ENCODE assay signal across 1 cellular context in the genomic region with DNA sequence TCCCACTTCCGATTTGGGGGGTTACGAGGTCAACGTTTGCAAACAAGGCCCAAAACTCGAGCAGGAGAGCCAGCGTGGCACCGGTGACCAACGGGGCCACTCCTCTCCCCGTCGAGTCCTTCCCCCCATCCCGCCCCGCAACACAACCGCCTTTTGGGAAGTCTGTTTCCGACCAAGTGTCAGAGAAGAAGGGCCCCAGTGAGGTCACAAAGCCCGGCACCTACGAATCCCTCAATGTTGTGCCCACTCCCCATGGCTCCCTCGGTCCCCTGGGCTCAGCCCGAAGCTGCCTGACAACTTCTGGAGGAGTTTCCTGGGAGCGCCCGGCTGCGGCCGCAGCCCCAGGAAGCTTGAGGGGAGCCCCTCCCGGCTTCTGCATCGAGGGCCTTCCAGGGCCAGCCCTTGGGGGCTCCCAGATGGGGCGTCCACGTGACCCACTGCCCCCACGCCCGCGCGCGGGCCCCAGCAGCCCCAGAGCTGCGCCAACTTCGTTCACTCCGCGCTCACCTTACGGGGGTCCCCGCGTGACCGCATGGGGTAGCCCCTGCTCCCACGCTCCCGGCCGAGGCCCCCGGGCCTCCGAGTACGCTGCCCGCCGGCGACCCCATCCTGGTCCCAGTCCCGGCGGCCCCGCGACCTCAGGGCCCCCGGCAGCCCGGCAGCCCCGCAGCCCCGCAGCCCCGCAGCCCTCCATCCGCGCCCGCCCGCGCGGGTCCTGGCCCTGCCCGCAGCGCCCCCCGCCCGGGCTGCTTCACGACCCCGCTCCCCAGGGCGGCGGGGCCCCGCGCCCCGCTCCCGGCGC.
TF ChIP-seq lines count a peak whose summit lies in the region.

No MANE protein-coding gene starts in this region.

TF ChIP-seq in HepG2, 621 proteins besides CTCF, POLR2A, EP300 and RAD21 (continued from another document and continues in another):
- TF ChIP-seq, protein P1, sequence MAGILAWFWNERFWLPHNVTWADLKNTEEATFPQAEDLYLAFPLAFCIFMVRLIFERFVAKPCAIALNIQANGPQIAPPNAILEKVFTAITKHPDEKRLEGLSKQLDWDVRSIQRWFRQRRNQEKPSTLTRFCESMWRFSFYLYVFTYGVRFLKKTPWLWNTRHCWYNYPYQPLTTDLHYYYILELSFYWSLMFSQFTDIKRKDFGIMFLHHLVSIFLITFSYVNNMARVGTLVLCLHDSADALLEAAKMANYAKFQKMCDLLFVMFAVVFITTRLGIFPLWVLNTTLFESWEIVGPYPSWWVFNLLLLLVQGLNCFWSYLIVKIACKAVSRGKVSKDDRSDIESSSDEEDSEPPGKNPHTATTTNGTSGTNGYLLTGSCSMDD (CRISPR knock-in tag; IDR thresholded peaks at IDR 0.05): no peak
- TF ChIP-seq NFATC3 (CRISPR knock-in tag; IDR thresholded peaks at IDR 0.05): no peak
- no peak for TF ChIP-seq GLI4 (CRISPR knock-in tag; IDR thresholded peaks at IDR 0.05; ENCODE audit: borderline replicate concordance)
- TF ChIP-seq, protein P2, sequence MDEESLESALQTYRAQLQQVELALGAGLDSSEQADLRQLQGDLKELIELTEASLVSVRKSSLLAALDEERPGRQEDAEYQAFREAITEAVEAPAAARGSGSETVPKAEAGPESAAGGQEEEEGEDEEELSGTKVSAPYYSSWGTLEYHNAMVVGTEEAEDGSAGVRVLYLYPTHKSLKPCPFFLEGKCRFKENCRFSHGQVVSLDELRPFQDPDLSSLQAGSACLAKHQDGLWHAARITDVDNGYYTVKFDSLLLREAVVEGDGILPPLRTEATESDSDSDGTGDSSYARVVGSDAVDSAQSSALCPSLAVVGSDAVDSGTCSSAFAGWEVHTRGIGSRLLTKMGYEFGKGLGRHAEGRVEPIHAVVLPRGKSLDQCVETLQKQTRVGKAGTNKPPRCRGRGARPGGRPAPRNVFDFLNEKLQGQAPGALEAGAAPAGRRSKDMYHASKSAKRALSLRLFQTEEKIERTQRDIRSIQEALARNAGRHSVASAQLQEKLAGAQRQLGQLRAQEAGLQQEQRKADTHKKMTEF (CRISPR knock-in tag; IDR thresholded peaks at IDR 0.05): 0 out of 2 replicates have a peak, but pooled peaks have one; percentile 12
- TF ChIP-seq SAP130 (CRISPR knock-in tag; IDR thresholded peaks at IDR 0.05; ENCODE audit: low read depth): peak; percentile 26; the same call in 1 of the 2 replicates
- no peak for TF ChIP-seq ZFP82 (CRISPR knock-in tag; IDR thresholded peaks at IDR 0.05; ENCODE audit: borderline replicate concordance)
- 0 out of 2 replicates have a peak, but pooled peaks have one; percentile 1 for TF ChIP-seq RXRB (CRISPR knock-in tag; IDR thresholded peaks at IDR 0.05; ENCODE audit: borderline replicate concordance)
- TF ChIP-seq, protein P3, sequence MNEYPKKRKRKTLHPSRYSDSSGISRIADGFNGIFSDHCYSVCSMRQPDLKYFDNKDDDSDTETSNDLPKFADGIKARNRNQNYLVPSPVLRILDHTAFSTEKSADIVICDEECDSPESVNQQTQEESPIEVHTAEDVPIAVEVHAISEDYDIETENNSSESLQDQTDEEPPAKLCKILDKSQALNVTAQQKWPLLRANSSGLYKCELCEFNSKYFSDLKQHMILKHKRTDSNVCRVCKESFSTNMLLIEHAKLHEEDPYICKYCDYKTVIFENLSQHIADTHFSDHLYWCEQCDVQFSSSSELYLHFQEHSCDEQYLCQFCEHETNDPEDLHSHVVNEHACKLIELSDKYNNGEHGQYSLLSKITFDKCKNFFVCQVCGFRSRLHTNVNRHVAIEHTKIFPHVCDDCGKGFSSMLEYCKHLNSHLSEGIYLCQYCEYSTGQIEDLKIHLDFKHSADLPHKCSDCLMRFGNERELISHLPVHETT (CRISPR knock-in tag; conservative IDR thresholded peaks at IDR 0.05): no peak
- 0 out of 2 replicates have a peak, but pooled peaks have one; percentile 5 for TF ChIP-seq ZNF891 (CRISPR knock-in tag; IDR thresholded peaks at IDR 0.05)
- TF ChIP-seq ZNF124 (CRISPR knock-in tag; IDR thresholded peaks at IDR 0.05): no peak; the same call in 1 of the 2 replicates
- peak; percentile 12 for TF ChIP-seq XRCC5 (optimal IDR thresholded peaks at IDR 0.05; ENCODE audit: low read length)
- no peak for TF ChIP-seq TRIM24 (CRISPR knock-in tag; IDR thresholded peaks at IDR 0.05)
- TF ChIP-seq THAP11 (CRISPR knock-in tag; IDR thresholded peaks at IDR 0.05): no peak
- no peak for TF ChIP-seq ZFP41 (CRISPR knock-in tag; IDR thresholded peaks at IDR 0.05; ENCODE audit: borderline replicate concordance)
- TF ChIP-seq, protein P4, sequence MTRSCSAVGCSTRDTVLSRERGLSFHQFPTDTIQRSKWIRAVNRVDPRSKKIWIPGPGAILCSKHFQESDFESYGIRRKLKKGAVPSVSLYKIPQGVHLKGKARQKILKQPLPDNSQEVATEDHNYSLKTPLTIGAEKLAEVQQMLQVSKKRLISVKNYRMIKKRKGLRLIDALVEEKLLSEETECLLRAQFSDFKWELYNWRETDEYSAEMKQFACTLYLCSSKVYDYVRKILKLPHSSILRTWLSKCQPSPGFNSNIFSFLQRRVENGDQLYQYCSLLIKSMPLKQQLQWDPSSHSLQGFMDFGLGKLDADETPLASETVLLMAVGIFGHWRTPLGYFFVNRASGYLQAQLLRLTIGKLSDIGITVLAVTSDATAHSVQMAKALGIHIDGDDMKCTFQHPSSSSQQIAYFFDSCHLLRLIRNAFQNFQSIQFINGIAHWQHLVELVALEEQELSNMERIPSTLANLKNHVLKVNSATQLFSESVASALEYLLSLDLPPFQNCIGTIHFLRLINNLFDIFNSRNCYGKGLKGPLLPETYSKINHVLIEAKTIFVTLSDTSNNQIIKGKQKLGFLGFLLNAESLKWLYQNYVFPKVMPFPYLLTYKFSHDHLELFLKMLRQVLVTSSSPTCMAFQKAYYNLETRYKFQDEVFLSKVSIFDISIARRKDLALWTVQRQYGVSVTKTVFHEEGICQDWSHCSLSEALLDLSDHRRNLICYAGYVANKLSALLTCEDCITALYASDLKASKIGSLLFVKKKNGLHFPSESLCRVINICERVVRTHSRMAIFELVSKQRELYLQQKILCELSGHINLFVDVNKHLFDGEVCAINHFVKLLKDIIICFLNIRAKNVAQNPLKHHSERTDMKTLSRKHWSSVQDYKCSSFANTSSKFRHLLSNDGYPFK (CRISPR knock-in tag; IDR thresholded peaks at IDR 0.05; ENCODE audit: borderline replicate concordance): no peak
- TF ChIP-seq ATF7-NPFF (CRISPR knock-in tag; IDR thresholded peaks at IDR 0.05; ENCODE audit: low read depth): peak; percentile 58; the same call in 1 of the 2 replicates
- peak; percentile 68 for TF ChIP-seq RBFOX2 (IDR thresholded peaks at IDR 0.05; ENCODE audit: low read depth, low read length)
- peak; percentile 2; the same call in 1 of the 2 replicates for TF ChIP-seq TARDBP (CRISPR knock-in tag; IDR thresholded peaks at IDR 0.05)
- TF ChIP-seq SP140L (CRISPR knock-in tag; IDR thresholded peaks at IDR 0.05; ENCODE audit: borderline replicate concordance): no peak
- TF ChIP-seq, protein P5, sequence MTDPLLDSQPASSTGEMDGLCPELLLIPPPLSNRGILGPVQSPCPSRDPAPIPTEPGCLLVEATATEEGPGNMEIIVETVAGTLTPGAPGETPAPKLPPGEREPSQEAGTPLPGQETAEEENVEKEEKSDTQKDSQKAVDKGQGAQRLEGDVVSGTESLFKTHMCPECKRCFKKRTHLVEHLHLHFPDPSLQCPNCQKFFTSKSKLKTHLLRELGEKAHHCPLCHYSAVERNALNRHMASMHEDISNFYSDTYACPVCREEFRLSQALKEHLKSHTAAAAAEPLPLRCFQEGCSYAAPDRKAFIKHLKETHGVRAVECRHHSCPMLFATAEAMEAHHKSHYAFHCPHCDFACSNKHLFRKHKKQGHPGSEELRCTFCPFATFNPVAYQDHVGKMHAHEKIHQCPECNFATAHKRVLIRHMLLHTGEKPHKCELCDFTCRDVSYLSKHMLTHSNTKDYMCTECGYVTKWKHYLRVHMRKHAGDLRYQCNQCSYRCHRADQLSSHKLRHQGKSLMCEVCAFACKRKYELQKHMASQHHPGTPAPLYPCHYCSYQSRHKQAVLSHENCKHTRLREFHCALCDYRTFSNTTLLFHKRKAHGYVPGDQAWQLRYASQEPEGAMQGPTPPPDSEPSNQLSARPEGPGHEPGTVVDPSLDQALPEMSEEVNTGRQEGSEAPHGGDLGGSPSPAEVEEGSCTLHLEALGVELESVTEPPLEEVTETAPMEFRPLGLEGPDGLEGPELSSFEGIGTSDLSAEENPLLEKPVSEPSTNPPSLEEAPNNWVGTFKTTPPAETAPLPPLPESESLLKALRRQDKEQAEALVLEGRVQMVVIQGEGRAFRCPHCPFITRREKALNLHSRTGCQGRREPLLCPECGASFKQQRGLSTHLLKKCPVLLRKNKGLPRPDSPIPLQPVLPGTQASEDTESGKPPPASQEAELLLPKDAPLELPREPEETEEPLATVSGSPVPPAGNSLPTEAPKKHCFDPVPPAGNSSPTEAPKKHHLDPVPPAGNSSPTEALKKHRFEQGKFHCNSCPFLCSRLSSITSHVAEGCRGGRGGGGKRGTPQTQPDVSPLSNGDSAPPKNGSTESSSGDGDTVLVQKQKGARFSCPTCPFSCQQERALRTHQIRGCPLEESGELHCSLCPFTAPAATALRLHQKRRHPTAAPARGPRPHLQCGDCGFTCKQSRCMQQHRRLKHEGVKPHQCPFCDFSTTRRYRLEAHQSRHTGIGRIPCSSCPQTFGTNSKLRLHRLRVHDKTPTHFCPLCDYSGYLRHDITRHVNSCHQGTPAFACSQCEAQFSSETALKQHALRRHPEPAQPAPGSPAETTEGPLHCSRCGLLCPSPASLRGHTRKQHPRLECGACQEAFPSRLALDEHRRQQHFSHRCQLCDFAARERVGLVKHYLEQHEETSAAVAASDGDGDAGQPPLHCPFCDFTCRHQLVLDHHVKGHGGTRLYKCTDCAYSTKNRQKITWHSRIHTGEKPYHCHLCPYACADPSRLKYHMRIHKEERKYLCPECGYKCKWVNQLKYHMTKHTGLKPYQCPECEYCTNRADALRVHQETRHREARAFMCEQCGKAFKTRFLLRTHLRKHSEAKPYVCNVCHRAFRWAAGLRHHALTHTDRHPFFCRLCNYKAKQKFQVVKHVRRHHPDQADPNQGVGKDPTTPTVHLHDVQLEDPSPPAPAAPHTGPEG (CRISPR knock-in tag; IDR thresholded peaks at IDR 0.05): no peak
- peak; percentile 59; the same call in 1 of the 2 replicates for TF ChIP-seq PHF8 (CRISPR knock-in tag; IDR thresholded peaks at IDR 0.05)
- no peak for TF ChIP-seq ZNF652 (CRISPR knock-in tag; IDR thresholded peaks at IDR 0.05; ENCODE audit: borderline replicate concordance, low read depth)
- TF ChIP-seq, protein P6, sequence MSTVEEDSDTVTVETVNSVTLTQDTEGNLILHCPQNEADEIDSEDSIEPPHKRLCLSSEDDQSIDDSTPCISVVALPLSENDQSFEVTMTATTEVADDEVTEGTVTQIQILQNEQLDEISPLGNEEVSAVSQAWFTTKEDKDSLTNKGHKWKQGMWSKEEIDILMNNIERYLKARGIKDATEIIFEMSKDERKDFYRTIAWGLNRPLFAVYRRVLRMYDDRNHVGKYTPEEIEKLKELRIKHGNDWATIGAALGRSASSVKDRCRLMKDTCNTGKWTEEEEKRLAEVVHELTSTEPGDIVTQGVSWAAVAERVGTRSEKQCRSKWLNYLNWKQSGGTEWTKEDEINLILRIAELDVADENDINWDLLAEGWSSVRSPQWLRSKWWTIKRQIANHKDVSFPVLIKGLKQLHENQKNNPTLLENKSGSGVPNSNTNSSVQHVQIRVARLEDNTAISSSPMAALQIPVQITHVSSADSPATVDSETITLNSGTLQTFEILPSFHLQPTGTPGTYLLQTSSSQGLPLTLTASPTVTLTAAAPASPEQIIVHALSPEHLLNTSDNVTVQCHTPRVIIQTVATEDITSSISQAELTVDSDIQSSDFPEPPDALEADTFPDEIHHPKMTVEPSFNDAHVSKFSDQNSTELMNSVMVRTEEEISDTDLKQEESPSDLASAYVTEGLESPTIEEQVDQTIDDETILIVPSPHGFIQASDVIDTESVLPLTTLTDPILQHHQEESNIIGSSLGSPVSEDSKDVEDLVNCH (CRISPR knock-in tag; IDR thresholded peaks at IDR 0.05): no peak
- TF ChIP-seq CAMTA2 (CRISPR knock-in tag; IDR thresholded peaks at IDR 0.05; ENCODE audit: borderline replicate concordance): 0 out of 2 replicates have a peak, but pooled peaks have one; percentile 35
- TF ChIP-seq, protein P7, sequence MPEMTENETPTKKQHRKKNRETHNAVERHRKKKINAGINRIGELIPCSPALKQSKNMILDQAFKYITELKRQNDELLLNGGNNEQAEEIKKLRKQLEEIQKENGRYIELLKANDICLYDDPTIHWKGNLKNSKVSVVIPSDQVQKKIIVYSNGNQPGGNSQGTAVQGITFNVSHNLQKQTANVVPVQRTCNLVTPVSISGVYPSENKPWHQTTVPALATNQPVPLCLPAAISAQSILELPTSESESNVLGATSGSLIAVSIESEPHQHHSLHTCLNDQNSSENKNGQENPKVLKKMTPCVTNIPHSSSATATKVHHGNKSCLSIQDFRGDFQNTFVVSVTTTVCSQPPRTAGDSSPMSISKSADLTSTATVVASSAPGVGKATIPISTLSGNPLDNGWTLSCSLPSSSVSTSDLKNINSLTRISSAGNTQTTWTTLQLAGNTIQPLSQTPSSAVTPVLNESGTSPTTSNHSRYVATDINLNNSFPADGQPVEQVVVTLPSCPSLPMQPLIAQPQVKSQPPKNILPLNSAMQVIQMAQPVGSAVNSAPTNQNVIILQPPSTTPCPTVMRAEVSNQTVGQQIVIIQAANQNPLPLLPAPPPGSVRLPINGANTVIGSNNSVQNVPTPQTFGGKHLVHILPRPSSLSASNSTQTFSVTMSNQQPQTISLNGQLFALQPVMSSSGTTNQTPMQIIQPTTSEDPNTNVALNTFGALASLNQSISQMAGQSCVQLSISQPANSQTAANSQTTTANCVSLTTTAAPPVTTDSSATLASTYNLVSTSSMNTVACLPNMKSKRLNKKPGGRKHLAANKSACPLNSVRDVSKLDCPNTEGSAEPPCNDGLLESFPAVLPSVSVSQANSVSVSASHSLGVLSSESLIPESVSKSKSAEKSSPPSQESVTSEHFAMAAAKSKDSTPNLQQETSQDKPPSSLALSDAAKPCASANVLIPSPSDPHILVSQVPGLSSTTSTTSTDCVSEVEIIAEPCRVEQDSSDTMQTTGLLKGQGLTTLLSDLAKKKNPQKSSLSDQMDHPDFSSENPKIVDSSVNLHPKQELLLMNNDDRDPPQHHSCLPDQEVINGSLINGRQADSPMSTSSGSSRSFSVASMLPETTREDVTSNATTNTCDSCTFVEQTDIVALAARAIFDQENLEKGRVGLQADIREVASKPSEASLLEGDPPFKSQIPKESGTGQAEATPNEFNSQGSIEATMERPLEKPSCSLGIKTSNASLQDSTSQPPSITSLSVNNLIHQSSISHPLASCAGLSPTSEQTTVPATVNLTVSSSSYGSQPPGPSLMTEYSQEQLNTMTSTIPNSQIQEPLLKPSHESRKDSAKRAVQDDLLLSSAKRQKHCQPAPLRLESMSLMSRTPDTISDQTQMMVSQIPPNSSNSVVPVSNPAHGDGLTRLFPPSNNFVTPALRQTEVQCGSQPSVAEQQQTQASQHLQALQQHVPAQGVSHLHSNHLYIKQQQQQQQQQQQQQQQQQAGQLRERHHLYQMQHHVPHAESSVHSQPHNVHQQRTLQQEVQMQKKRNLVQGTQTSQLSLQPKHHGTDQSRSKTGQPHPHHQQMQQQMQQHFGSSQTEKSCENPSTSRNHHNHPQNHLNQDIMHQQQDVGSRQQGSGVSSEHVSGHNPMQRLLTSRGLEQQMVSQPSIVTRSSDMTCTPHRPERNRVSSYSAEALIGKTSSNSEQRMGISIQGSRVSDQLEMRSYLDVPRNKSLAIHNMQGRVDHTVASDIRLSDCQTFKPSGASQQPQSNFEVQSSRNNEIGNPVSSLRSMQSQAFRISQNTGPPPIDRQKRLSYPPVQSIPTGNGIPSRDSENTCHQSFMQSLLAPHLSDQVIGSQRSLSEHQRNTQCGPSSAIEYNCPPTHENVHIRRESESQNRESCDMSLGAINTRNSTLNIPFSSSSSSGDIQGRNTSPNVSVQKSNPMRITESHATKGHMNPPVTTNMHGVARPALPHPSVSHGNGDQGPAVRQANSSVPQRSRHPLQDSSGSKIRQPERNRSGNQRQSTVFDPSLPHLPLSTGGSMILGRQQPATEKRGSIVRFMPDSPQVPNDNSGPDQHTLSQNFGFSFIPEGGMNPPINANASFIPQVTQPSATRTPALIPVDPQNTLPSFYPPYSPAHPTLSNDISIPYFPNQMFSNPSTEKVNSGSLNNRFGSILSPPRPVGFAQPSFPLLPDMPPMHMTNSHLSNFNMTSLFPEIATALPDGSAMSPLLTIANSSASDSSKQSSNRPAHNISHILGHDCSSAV (CRISPR knock-in tag; IDR thresholded peaks at IDR 0.05; ENCODE audit: borderline replicate concordance): no peak
